In the genomic region with DNA sequence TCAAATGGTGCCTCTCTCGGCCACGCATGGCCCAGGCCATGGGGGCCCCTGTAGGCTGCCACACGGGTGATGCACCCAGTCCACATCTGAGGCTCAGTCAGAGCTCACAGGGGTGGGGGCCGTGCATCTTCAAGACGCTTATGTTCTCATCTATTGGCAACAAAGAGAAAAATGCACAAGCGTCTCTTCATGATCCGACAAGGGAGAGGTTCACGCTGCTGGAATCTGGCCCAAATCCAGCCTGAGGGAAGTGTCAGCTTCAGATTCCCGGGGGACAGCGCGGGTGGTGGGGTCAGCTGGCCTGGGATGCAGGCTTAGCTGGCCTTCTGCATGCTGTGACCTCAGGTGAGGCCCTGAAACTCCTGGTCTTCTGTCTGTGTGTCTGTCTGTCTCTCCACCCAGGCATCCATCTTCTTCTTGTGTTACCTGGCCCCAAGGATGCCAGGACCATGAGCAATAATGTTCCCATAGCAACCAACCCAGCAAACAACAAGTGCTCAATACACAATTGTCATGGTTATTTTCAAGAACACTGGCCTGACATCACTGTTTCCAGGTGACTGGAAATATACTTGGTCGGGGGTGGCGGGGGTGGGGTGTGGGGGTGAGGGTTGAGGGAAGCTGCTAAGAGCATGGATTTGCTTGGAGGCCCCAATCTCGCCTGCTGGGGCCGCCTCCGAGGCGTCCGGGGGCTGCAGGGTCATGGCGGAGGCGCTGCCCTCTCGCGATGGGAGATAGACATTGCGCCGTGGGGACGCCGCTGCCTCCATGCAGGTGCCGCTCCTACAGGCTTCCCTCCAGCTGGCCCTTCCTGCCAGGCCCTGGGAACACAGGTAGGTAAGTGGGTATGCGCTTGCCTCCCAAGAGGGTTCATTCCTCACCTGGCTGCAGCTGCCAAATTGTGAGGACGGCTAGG, we compare ENCODE assay signal across 10 cellular contexts. TPM values are rescaled to one million over a fixed set of nuclear protein-coding genes. Genes with fewer than 3 reads are reported as not detected.
DNase-seq lines count a peak whose midpoint lies in the region; FAIRE-seq and TF ChIP-seq lines count a peak whose summit lies in the region.
"Had no signal": no experiment of that assay in that cellular context is flagged by ENCODE, and none has a peak within 500 bp of the region (broad histone marks: within the 10 kb centered on the region; RNA-seq: fewer than 3 reads in every experiment).

No MANE protein-coding gene starts in this region.

- no peak overlapping the region for H3K4me3 Mint-ChIP-seq in activated naive CD4-positive, alpha-beta T cell treated with anti-CD3 and anti-CD28 coated beads, Interleukin-2, amount 10 ng/mL, durations not matched to agents 7 days and 5 days
- H3K4me3 Mint-ChIP-seq: effector memory CD8-positive, alpha-beta T cell had no signal

- no peak for FAIRE-seq in small intestine (lab: Jason Lieb, UNC)

- no peaks in the 10 kb centered on the region for H3K36me3 Mint-ChIP-seq in activated naive CD4-positive, alpha-beta T cell treated with anti-CD3 and anti-CD28 coated beads, Interleukin-2, amount 10 ng/mL, durations not matched to agents 7 days and 5 days

- BruUV-seq in A673 (replicated peaks; lab: Mats Ljungman, UMichigan) = no TSS peak

- in situ Hi-C loops in GM13977 (cut with MboI; ENCODE audit: low pct_unique_long_range_greater_than_20kb, low sequenced_read_pairs, unreplicated experiment) = no loop called here

- H3K36me3 ChIP-seq in tibial artery = no peaks in the 10 kb centered on the region
- no peaks in the 10 kb centered on the region for H3K36me3 ChIP-seq in A673 (ENCODE audit: insufficient read depth, low read length, poor library complexity, severe bottlenecking)
- H3K36me3 ChIP-seq in small intestine (ENCODE audit: control insufficient read depth in 2 of 2, insufficient read depth in 2 of 2, low read length in 2 of 2) = no peaks in the 10 kb centered on the region

- no peak overlapping the region for H3K4me3 ChIP-seq in tibial artery
- H3K4me3 ChIP-seq in A673 (ENCODE audit: low read depth, low read length, poor library complexity, severe bottlenecking) = no peak overlapping the region
- no peak overlapping the region for H3K4me3 ChIP-seq in small intestine (ENCODE audit: low read depth in 1 of 2, low read length in 2 of 2)
- H3K4me3 ChIP-seq: mucosa of descending colon had no signal

- intact Hi-C loops in tibial artery (cut with DNase I; ENCODE audit: low total_unique reads) = no loop called here
- intact Hi-C loops in A673 (cut with micrococcal nuclease; ENCODE audit: unreplicated experiment) = no loop called here

- peaks cover 21% of the 10 kb centered on the region for H3K27me3 Mint-ChIP-seq in activated naive CD4-positive, alpha-beta T cell treated with anti-CD3 and anti-CD28 coated beads, Interleukin-2, amount 10 ng/mL, durations not matched to agents 7 days and 5 days
- H3K27me3 Mint-ChIP-seq: effector memory CD8-positive, alpha-beta T cell had no signal

- CTCF ChIA-PET in A673 (lab: Charles Lee) = no interaction called here
- CTCF ChIA-PET in activated naive CD4-positive, alpha-beta T cell treated with anti-CD3 and anti-CD28 coated beads, Interleukin-2, amount 10 ng/mL, durations not matched to agents 7 days and 5 days (lab: Charles Lee) = no interaction called here

- H3K27me3 ChIP-seq in tibial artery (no peaks in the 10 kb centered on the region), A673 (replicated peaks; ENCODE audit: insufficient read depth, low read depth, low read length, poor library complexity) (no peaks in the 10 kb centered on the region), small intestine (ENCODE audit: control insufficient read depth in 2 of 2, insufficient read depth in 2 of 2, low read length in 2 of 2) (no peaks in the 10 kb centered on the region)

- TF ChIP-seq CTCF in GM13977 (IDR thresholded peaks at IDR 0.05; ENCODE audit: extremely low read depth, insufficient read depth, missing control alignments) (peak; percentile 25), tibial artery (IDR thresholded peaks at IDR 0.05) (no peak), A673 (conservative IDR thresholded peaks at IDR 0.05; ENCODE audit: low read depth, low read length) (no peak)

- no peaks in the 10 kb centered on the region for H3K9me3 Mint-ChIP-seq in activated naive CD4-positive, alpha-beta T cell treated with anti-CD3 and anti-CD28 coated beads, Interleukin-2, amount 10 ng/mL, durations not matched to agents 7 days and 5 days
- H3K9me3 Mint-ChIP-seq: effector memory CD8-positive, alpha-beta T cell had no signal

- H3K4me1 Mint-ChIP-seq in activated naive CD4-positive, alpha-beta T cell treated with anti-CD3 and anti-CD28 coated beads, Interleukin-2, amount 10 ng/mL, durations not matched to agents 7 days and 5 days = no peaks in the 10 kb centered on the region

- peak; percentile 75 for DNase-seq in D341Med (ENCODE audit: low spot score)
- no peak for DNase-seq in GM13977 (ENCODE audit: low spot score)
- DNase-seq in astrocyte of the hippocampus (ENCODE audit: low read depth, low spot score) = peak; percentile 50
- DNase-seq in kidney tubule cell (ENCODE audit: low spot score) = peak; percentile 88
- DNase-seq in tibial artery = no peak
- DNase-seq in A673 (ENCODE audit: low spot score) = no peak
- no peak for DNase-seq in activated naive CD4-positive, alpha-beta T cell treated with anti-CD3 and anti-CD28 coated beads, Interleukin-2, amount 10 ng/mL, durations not matched to agents 7 days and 5 days
- no peak for DNase-seq in small intestine
- DNase-seq: effector memory CD8-positive, alpha-beta T cell had no signal

- H3K9me3 ChIP-seq in tibial artery (no peaks in the 10 kb centered on the region), A673 (ENCODE audit: low read depth, low read length, poor library complexity, severe bottlenecking) (no peaks in the 10 kb centered on the region), small intestine (ENCODE audit: control insufficient read depth, low read depth) (no peaks in the 10 kb centered on the region)
- H3K9me3 ChIP-seq: mucosa of descending colon had no signal

- no peak overlapping the region for H3K27ac ChIP-seq in tibial artery
- no peak overlapping the region for H3K27ac ChIP-seq in A673 (ENCODE audit: low read depth, low read length, poor library complexity, severe bottlenecking)
- no peak overlapping the region for H3K27ac ChIP-seq in small intestine (ENCODE audit: low read depth in 1 of 2, low read length in 1 of 2)

- 54 to 80% (median 63%) methylated on average over 29 of the region's 29 CpGs for whole genome bisulfite sequencing in small intestine, 3 donors

- no peak overlapping the region for H3K27ac Mint-ChIP-seq in activated naive CD4-positive, alpha-beta T cell treated with anti-CD3 and anti-CD28 coated beads, Interleukin-2, amount 10 ng/mL, durations not matched to agents 7 days and 5 days
- H3K27ac Mint-ChIP-seq: effector memory CD8-positive, alpha-beta T cell had no signal

- POLR2A ChIA-PET in A673 (lab: Charles Lee; ENCODE audit: low non-redundant PET) = no interaction called here

- peaks cover 0 to 13% (median 3%) of the 10 kb centered on the region in 4 donors for H3K4me1 ChIP-seq in tibial artery
- H3K4me1 ChIP-seq in A673 (ENCODE audit: insufficient read depth, low read length, poor library complexity, severe bottlenecking) = peaks cover 7% of the 10 kb centered on the region
- peaks cover 0 to 3% of the 10 kb centered on the region in 2 donors for H3K4me1 ChIP-seq in small intestine (ENCODE audit: control insufficient read depth in 2 of 2, insufficient read depth in 1 of 2, low read depth in 1 of 2, low read length in 1 of 2)

RNA-seq across cellular contexts. Expression of a gene that starts 48.3 kb away (rescaled TPM):
- 2.7 and 3.2 TPM in 2 replicates for total RNA-seq in A673 (2021)
- 10 to 100 TPM in 1 of 3 donors, 1 to 10 TPM in 2; 1.1 to 12.7 (median 6.6) TPM for polyA plus RNA-seq in small intestine

Comparison
In these comparisons a context has a peak if more than half of its experiments do, and no peak if none do; other contexts are left out.
1. DNase-seq: peak in D341Med (single experiment), astrocyte of the hippocampus (single experiment) and kidney tubule cell (single experiment); none in GM13977 (single experiment), tibial artery (0 of 2), A673 (single experiment), activated naive CD4-positive, alpha-beta T cell treated with anti-CD3 and anti-CD28 coated beads, Interleukin-2, amount 10 ng/mL, durations not matched to agents 7 days and 5 days (single experiment) and small intestine (single experiment).